ENCODE assay signal across 8 cellular contexts in the genomic region with DNA sequence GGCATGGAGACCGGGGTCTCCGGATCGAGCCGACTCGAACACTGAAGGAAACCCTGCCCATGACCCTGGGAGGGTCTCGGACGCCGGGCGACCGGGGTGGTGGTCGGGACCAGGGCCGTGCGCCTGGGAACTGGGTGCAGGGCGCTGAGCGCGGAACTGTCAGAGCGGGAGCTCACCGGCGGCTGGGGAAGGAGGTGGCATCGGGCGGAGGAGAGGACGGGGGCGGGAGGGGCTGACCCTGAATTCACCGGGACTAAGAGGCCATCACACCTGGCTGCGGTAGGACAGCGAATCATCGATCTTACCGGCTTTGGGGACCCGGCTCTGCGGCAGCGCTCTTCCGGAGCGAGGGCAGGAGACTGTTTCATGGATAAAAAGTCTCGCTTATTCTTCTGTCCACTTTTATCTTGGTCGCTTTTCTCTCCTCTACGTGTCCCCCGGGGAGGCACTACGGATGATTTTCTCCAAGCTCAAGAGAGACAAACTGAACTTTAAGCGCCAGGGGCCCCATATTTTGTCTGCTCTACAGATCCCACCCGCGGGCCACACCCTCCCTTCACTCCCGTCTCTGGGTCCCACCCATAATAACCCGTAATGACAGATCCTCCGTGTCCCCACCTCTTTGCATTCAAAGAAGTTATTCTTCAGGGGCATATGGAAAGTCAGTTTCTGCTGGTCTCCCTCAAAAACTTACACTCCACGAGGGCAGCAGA. TPM values are rescaled to one million over a fixed set of nuclear protein-coding genes. Genes with fewer than 3 reads are reported as not detected.
DNase-seq lines count a peak whose midpoint lies in the region; ATAC-seq and TF ChIP-seq lines count a peak whose summit lies in the region.

Gene CORIN (minus strand): TSS at position 486 of the 713 bp plus-strand sequence. CDS start 118 bp downstream, at position 368.

- H3K9me3 ChIP-seq in SJSA1 (replicated peaks) (no peaks in the 10 kb centered on the region), mesodermal cell (ENCODE audit: control insufficient read depth, low read length) (no peaks in the 10 kb centered on the region), tibial nerve (peaks cover 0 to 5% (median 0%) of the 10 kb centered on the region in 4 donors)

- DNase-seq in SJSA1 (ENCODE audit: low read depth in 1 of 2, low spot score in 2 of 2): no peak
- peak; percentile 15 for DNase-seq in dermis blood vessel endothelial cell
- no peak for DNase-seq in tibial nerve (ENCODE audit: low spot score in 2 of 2)
- DNase-seq in SKM-1 treated with dmso at 0.1 percent for 144 hours (lab: John Stamatoyannopoulos, UW; ENCODE audit: unreplicated experiment): no peak

- H3K4me1 ChIP-seq in SJSA1 (replicated peaks): peaks cover 9% of the 10 kb centered on the region
- H3K4me1 ChIP-seq in mesodermal cell (ENCODE audit: control insufficient read depth, insufficient read depth, low read length, poor library complexity, severe bottlenecking): peaks cover 8% of the 10 kb centered on the region
- H3K4me1 ChIP-seq in tibial nerve: peaks cover 0 to 35% (median 15%) of the 10 kb centered on the region in 4 donors

- ATAC-seq in GM18511 (IDR thresholded peaks at IDR 0.05; ENCODE audit: unreplicated experiment) (peak; percentile 22), HG02798 (IDR thresholded peaks at IDR 0.05; ENCODE audit: poor library complexity, unreplicated experiment) (peak; percentile 11), GM21717 (IDR thresholded peaks at IDR 0.05; ENCODE audit: unreplicated experiment) (no peak)

- no peak for TF ChIP-seq EP300 in tibial nerve (IDR thresholded peaks at IDR 0.05)

- H3K27me3 ChIP-seq in SJSA1 (replicated peaks): peaks cover 4% of the 10 kb centered on the region
- no peaks in the 10 kb centered on the region for H3K27me3 ChIP-seq in tibial nerve

- TF ChIP-seq CTCF in tibial nerve (IDR thresholded peaks at IDR 0.05): no peak

- TF ChIP-seq POLR2A in tibial nerve (IDR thresholded peaks at IDR 0.05): no peak

- WGBS in mesodermal cell (ENCODE audit: insufficient coverage in 2 of 2), 2 experiments: 5 to 6% methylated on average over 29 to 43 of the region's 45 CpGs
- 3% methylated on average over 45 of the region's 45 CpGs for WGBS in tibial nerve, 2 donors

- no peaks in the 10 kb centered on the region for H3K36me3 ChIP-seq in SJSA1
- peaks cover 5% of the 10 kb centered on the region for H3K36me3 ChIP-seq in mesodermal cell (ENCODE audit: control insufficient read depth, insufficient read depth, low read length)
- H3K36me3 ChIP-seq in tibial nerve: peaks cover 0 to 3% (median 0%) of the 10 kb centered on the region in 3 donors

- H3K4me3 ChIP-seq in SJSA1 (peak within 1 kb of the TSS; percentile 31), mesodermal cell (ENCODE audit: extremely low read depth, insufficient read depth, low read length, poor library complexity, severe bottlenecking) (peak within 1 kb of the TSS; percentile 49), tibial nerve (peak within 1 kb of the TSS; percentile 21 to 59 (median 46))

- H3K27ac ChIP-seq in SJSA1 (no peak within 1 kb of the TSS), mesodermal cell (ENCODE audit: low read depth, low read length, severe bottlenecking) (no peak within 1 kb of the TSS), tibial nerve (peak within 1 kb of the TSS in 1 of 4 donors; percentile 35)

RNA-seq across cellular contexts. Expression of gene CORIN, which starts in this region (rescaled TPM):
- total RNA-seq in SJSA1 (2014; rRNA removed; shearing (Covaris generic)): 0.25 TPM in 1 of 2 replicates, not detected in the other
- 0.28 and 0.51 TPM in 2 replicates for total RNA-seq in dermis blood vessel endothelial cell
- 1.1 TPM for polyA plus RNA-seq in mesodermal cell (2013, experiment 1 of 2)
- 0.56 TPM for polyA plus RNA-seq in mesodermal cell (2013, experiment 2 of 2)
- total RNA-seq in tibial nerve: under 1 TPM in 2 of 4 donors, not detected in 2; 0.22 to 0.42 TPM

Comparison
In these comparisons a context has a peak if more than half of its experiments do, and no peak if none do; other contexts are left out.
1. Peak in DNase-seq in dermis blood vessel endothelial cell; RNA of the gene not detected or under 1 TPM.